Comparison of ENCODE assay signal across 8 cellular contexts in genomic region chr4:70722199-70722791, GRCh38. TPM values are rescaled to one million over a fixed set of nuclear protein-coding genes. Genes with fewer than 3 reads are reported as not detected.
DNase-seq lines count a peak whose midpoint lies in the region; ATAC-seq and TF ChIP-seq lines count a peak whose summit lies in the region.

No MANE protein-coding gene starts in this region.

- H3K4me3 ChIP-seq in fibroblast of villous mesenchyme (ENCODE audit: low read depth, low read length): peak overlapping the region; percentile 72

- in situ Hi-C loops in GM13976 (cut with MboI; ENCODE audit: low sequenced_read_pairs, unreplicated experiment): no loop called here

- no peak for ATAC-seq in HG02884 (IDR thresholded peaks at IDR 0.05; ENCODE audit: unreplicated experiment)

- no peak for TF ChIP-seq CTCF in fibroblast of villous mesenchyme (IDR thresholded peaks at IDR 0.05; ENCODE audit: insufficient read depth, low read depth, low read length)
- TF ChIP-seq CTCF in GM13976 (IDR thresholded peaks at IDR 0.05; ENCODE audit: borderline replicate concordance, control extremely low read depth, extremely low read depth, insufficient read depth, missing control alignments): no peak

- peak; percentile 48 for DNase-seq in stimulated activated CD4-positive, alpha-beta T cell treated with anti-CD3 and anti-CD28 coated beads, Interleukin-15, amount 100 ng/mL, for 24 hours
- no peak for DNase-seq in stimulated activated CD4-positive, alpha-beta T cell treated with anti-CD3 and anti-CD28 coated beads, Interleukin-12 subunit alpha, Interleukin-12 subunit beta, amount 100 ng/mL, for 4 hours
- DNase-seq in activated T-cell treated with anti-CD3 and anti-CD28 coated beads for 1 hour (ENCODE audit: low read depth) (peak; percentile 12), fibroblast of villous mesenchyme (ENCODE audit: low read depth) (peak; percentile 69), renal cortical epithelial cell (ENCODE audit: low read depth) (peak; percentile 61), GM13976 (ENCODE audit: low spot score) (no peak), inferior parietal cortex (ENCODE audit: extremely low spot score) (no peak)

RNA-seq across cellular contexts. Expression of gene RUFY3, which starts 0.5 kb away (rescaled TPM):
- total RNA-seq in fibroblast of villous mesenchyme (56.7 and 60.5 TPM in 2 replicates), renal cortical epithelial cell (37.9 and 74.9 TPM in 2 replicates)

RNA-seq across cellular contexts. Expression of gene UTP3, which starts 34.0 kb away (rescaled TPM):
- total RNA-seq in fibroblast of villous mesenchyme: 15.1 and 23.3 TPM in 2 replicates
- 15.1 and 47.4 TPM in 2 replicates for total RNA-seq in renal cortical epithelial cell

RNA-seq across cellular contexts. Expression of gene JCHAIN, which starts 56.0 kb away (rescaled TPM):
- 0.64 and 2.6 TPM in 2 replicates for total RNA-seq in fibroblast of villous mesenchyme
- 0.30 TPM in 1 of 2 replicates, not detected in the other for total RNA-seq in renal cortical epithelial cell

Comparison
In these comparisons a context has a peak if more than half of its experiments do, and no peak if none do; other contexts are left out.
1. DNase-seq: peak in stimulated activated CD4-positive, alpha-beta T cell treated with anti-CD3 and anti-CD28 coated beads, Interleukin-15, amount 100 ng/mL, for 24 hours (single experiment), activated T-cell treated with anti-CD3 and anti-CD28 coated beads for 1 hour (single experiment), fibroblast of villous mesenchyme (single experiment) and renal cortical epithelial cell (single experiment); none in stimulated activated CD4-positive, alpha-beta T cell treated with anti-CD3 and anti-CD28 coated beads, Interleukin-12 subunit alpha, Interleukin-12 subunit beta, amount 100 ng/mL, for 4 hours (single experiment), GM13976 (single experiment) and inferior parietal cortex (single experiment).